In genomic region chr9:93234600-93234999, GRCh38 we compare ENCODE assay signal across 25 cellular contexts. TPM values are rescaled to one million over a fixed set of nuclear protein-coding genes. Genes with fewer than 3 reads are reported as not detected.
"Had no signal": no experiment of that assay in that cellular context is flagged by ENCODE, and none has a peak within 500 bp of the region (broad histone marks: within the 10 kb centered on the region; RNA-seq: fewer than 3 reads in every experiment).

No MANE protein-coding gene starts in this region.

- H3K4me1 ChIP-seq: SJCRH30 had no signal

- DNase-seq: activated CD4-positive, alpha-beta T cell treated with anti-CD3 and anti-CD28 coated beads for 36 hours; activated CD8-positive, alpha-beta memory T cell treated with anti-CD3 and anti-CD28 coated beads, Interleukin-2, amount 50 U/mL, for 4 hours; activated CD8-positive, alpha-beta T cell treated with anti-CD3 and anti-CD28 coated beads for 36 hours; activated gamma-delta T cell treated with Interleukin-2 at 50 U/mL for 16 hours; activated naive CD4-positive, alpha-beta T cell treated with anti-CD3 and anti-CD28 coated beads, Interleukin-2, amount 10 ng/mL, durations not matched to agents 7 days and 5 days; activated naive CD8-positive, alpha-beta T cell treated with anti-CD3 and anti-CD28 coated beads for 36 hours; activated T-cell treated with anti-CD3 and anti-CD28 coated beads, Interleukin-2, amount 50 U/mL, for 72 hours; KG1; MV-4-11; NCI-H1092 treated with DMSO at 0.1 percent for 48 hours; NCI-H1417 treated with DMSO at 0.1 percent for 48 hours; NCI-H1694; NCI-H2029; NCI-H2107; NCI-H2171 treated with DMSO at 0.1 percent for 48 hours; NCI-H226; NCI-H510A; NCI-H526 treated with DMSO at 0.1 percent for 48 hours; SJCRH30; SK-N-SH; T-helper 1 cell had no signal

- H3K36me3 ChIP-seq: breast epithelium, SJCRH30 had no signal

- H3K4me3 ChIP-seq: breast epithelium, SJCRH30 had no signal

- H3K4me2 ChIP-seq: SK-N-SH had no signal

- ATAC-seq: activated CD4-positive, alpha-beta T cell treated with anti-CD3 and anti-CD28 coated beads for 36 hours; activated CD8-positive, alpha-beta T cell treated with anti-CD3 and anti-CD28 coated beads for 36 hours; activated T-cell treated with anti-CD3 and anti-CD28 coated beads, Interleukin-2, amount 50 U/mL, for 72 hours had no signal

- H3K9ac ChIP-seq: SK-N-SH had no signal

- H3K27me3 ChIP-seq: breast epithelium had no signal

- H3K9me3 ChIP-seq: breast epithelium, SJCRH30, SK-N-SH had no signal

- H3K27ac ChIP-seq: breast epithelium, SJCRH30, WERI-Rb-1 had no signal

RNA-seq across cellular contexts. Expression of gene WNK2, which starts 50.7 kb away (rescaled TPM):
- total RNA-seq: LHCN-M2, RPMI7951, SJCRH30 had no signal
